In genomic region chr14:73742520-73743238, GRCh38 we compare ENCODE assay signal across 8 cellular contexts. TPM values are rescaled to one million over a fixed set of nuclear protein-coding genes. Genes with fewer than 3 reads are reported as not detected.
DNase-seq lines count a peak whose midpoint lies in the region; ATAC-seq, FAIRE-seq and TF ChIP-seq lines count a peak whose summit lies in the region.

No MANE protein-coding gene starts in this region.

- peak; percentile 42 for FAIRE-seq in GM19239 (lab: Jason Lieb, UNC)

- H3K36me3 ChIP-seq in hepatocyte (replicated peaks; ENCODE audit: insufficient read depth, low read depth) (no peaks in the 10 kb centered on the region), smooth muscle cell (ENCODE audit: low read depth) (no peaks in the 10 kb centered on the region)

- H3K27ac ChIP-seq in VCaP (peak overlapping the region; percentile 81), hepatocyte (peak overlapping the region; percentile 94), smooth muscle cell (ENCODE audit: low read depth) (peak overlapping the region; percentile 82)

- H3K79me2 ChIP-seq in hepatocyte = peaks cover 94% of the 10 kb centered on the region
- peaks cover 67% of the 10 kb centered on the region for H3K79me2 ChIP-seq in smooth muscle cell (ENCODE audit: low read depth)

- H3F3A ChIP-seq in smooth muscle cell (ENCODE audit: low read depth) = peaks cover 6% of the 10 kb centered on the region

- H3K4me3 ChIP-seq in hepatocyte (no peak overlapping the region), smooth muscle cell (no peak overlapping the region)

- no peak for TF ChIP-seq CTCF in VCaP (conservative IDR thresholded peaks at IDR 0.05)
- TF ChIP-seq CTCF in hepatocyte (IDR thresholded peaks at IDR 0.05; ENCODE audit: poor library complexity) = no peak
- TF ChIP-seq CTCF in smooth muscle cell (IDR thresholded peaks at IDR 0.05; ENCODE audit: borderline replicate concordance, insufficient read depth, poor library complexity, severe bottlenecking) = no peak

- whole genome bisulfite sequencing in hepatocyte (ENCODE audit: low lambda C conversion rate, missing lambda C conversion rate) = 89% methylated on average over 6 of the region's 6 CpGs
- 80% methylated on average over 6 of the region's 6 CpGs for whole genome bisulfite sequencing in smooth muscle cell (ENCODE audit: low lambda C conversion rate)

- H2AFZ ChIP-seq in hepatocyte (no peak overlapping the region), smooth muscle cell (ENCODE audit: low read depth) (no peak overlapping the region)

- H3K4me2 ChIP-seq in hepatocyte (peak overlapping the region; percentile 70), smooth muscle cell (peak overlapping the region; percentile 86)

- H3K9ac ChIP-seq in smooth muscle cell (ENCODE audit: low read depth) = peak overlapping the region; percentile 5

- ATAC-seq in GM21529 (IDR thresholded peaks at IDR 0.05; ENCODE audit: unreplicated experiment) = no peak

- H4K20me1 ChIP-seq in hepatocyte (ENCODE audit: insufficient read depth, poor library complexity, severe bottlenecking) (peaks cover 93% of the 10 kb centered on the region), smooth muscle cell (ENCODE audit: low read depth) (peaks cover 85% of the 10 kb centered on the region)

- H3K4me1 ChIP-seq in hepatocyte (ENCODE audit: insufficient read depth) (peaks cover 79% of the 10 kb centered on the region), smooth muscle cell (ENCODE audit: low read depth) (peaks cover 45% of the 10 kb centered on the region)

- no peaks in the 10 kb centered on the region for H3K9me2 ChIP-seq in hepatocyte (replicated peaks; ENCODE audit: insufficient read depth)

- H3K27me3 ChIP-seq in hepatocyte = no peaks in the 10 kb centered on the region
- no peaks in the 10 kb centered on the region for H3K27me3 ChIP-seq in smooth muscle cell (ENCODE audit: low read depth)

- H3K9me3 ChIP-seq in hepatocyte (ENCODE audit: low read depth) (no peaks in the 10 kb centered on the region), smooth muscle cell (replicated peaks; ENCODE audit: low read depth) (no peaks in the 10 kb centered on the region)

- DNase-seq in GM19239 (ENCODE audit: insufficient read length, low spot score) = no peak
- DNase-seq in hepatocyte (ENCODE audit: low spot score) = no peak
- no peak for DNase-seq in smooth muscle cell (lab: John Stamatoyannopoulos, UW; ENCODE audit: unreplicated experiment)
- DNase-seq in NCI-H2029 (lab: John Stamatoyannopoulos, UW) = no peak
- no peak for DNase-seq in cerebellum (ENCODE audit: low spot score)
- no peak for DNase-seq in NCI-H1048 (lab: John Stamatoyannopoulos, UW)

RNA-seq across cellular contexts. Expression of gene PNMA1, which starts 28.5 kb away (rescaled TPM):
- total RNA-seq in hepatocyte = 23.0 and 27.3 TPM in 2 replicates
- 41.2 and 45.7 TPM in 2 replicates for polyA plus RNA-seq in hepatocyte
- 16.5 and 22.4 TPM in 2 replicates for total RNA-seq in smooth muscle cell
- 43.5 and 52.7 TPM in 2 replicates for polyA plus RNA-seq in smooth muscle cell
- 69.8 TPM for total RNA-seq in cerebellum
